9 cellular contexts compared by ENCODE assay signal in genomic region chr12:75908961-75909699, GRCh38.
DNase-seq lines count a peak whose midpoint lies in the region; ATAC-seq and TF ChIP-seq lines count a peak whose summit lies in the region.
"Had no signal": no experiment of that assay in that cellular context is flagged by ENCODE, and none has a peak within 500 bp of the region (broad histone marks: within the 10 kb centered on the region; RNA-seq: fewer than 3 reads in every experiment).

No MANE protein-coding gene starts in this region.

- WGBS in smooth muscle cell (ENCODE audit: low lambda C conversion rate) = 68% methylated on average over 2 of the region's 2 CpGs

- H2AFZ ChIP-seq in smooth muscle cell (ENCODE audit: low read depth) = peak overlapping the region; percentile 54

- no peaks in the 10 kb centered on the region for H4K20me1 ChIP-seq in smooth muscle cell (ENCODE audit: low read depth)

- in situ Hi-C loops in HAP-1 (cut with MboI; ENCODE audit: low sequenced_read_pairs) = no loop called here

- no peak overlapping the region for H3K4me2 ChIP-seq in smooth muscle cell

- H3K27me3 ChIP-seq in adipocyte (replicated peaks; ENCODE audit: control insufficient read depth, insufficient read depth, low read length) (no peaks in the 10 kb centered on the region), right atrium auricular region (no peaks in the 10 kb centered on the region), smooth muscle cell (ENCODE audit: low read depth) (no peaks in the 10 kb centered on the region), HAP-1 (ENCODE audit: low read depth) (no peaks in the 10 kb centered on the region)

- no peaks in the 10 kb centered on the region for H3K36me3 ChIP-seq in adipocyte (ENCODE audit: control insufficient read depth, insufficient read depth, low read length, severe bottlenecking)
- H3K36me3 ChIP-seq in right atrium auricular region = no peaks in the 10 kb centered on the region
- no peaks in the 10 kb centered on the region for H3K36me3 ChIP-seq in smooth muscle cell (ENCODE audit: low read depth)
- no peaks in the 10 kb centered on the region for H3K36me3 ChIP-seq in HAP-1 (replicated peaks)

- H3F3A ChIP-seq in smooth muscle cell (ENCODE audit: low read depth) = no peaks in the 10 kb centered on the region

- TF ChIP-seq CTCF in right atrium auricular region (IDR thresholded peaks at IDR 0.05) (no peak), smooth muscle cell (IDR thresholded peaks at IDR 0.05; ENCODE audit: borderline replicate concordance, insufficient read depth, poor library complexity, severe bottlenecking) (no peak)

- H3K4me1 ChIP-seq in adipocyte (ENCODE audit: control insufficient read depth, insufficient read depth, low read length) (peaks cover 20% of the 10 kb centered on the region), right atrium auricular region (peaks cover 0 to 31% of the 10 kb centered on the region in 2 donors), smooth muscle cell (ENCODE audit: low read depth) (no peaks in the 10 kb centered on the region), HAP-1 (peaks cover 12% of the 10 kb centered on the region)

- H3K27ac ChIP-seq in right atrium auricular region (peak overlapping the region; percentile 26), smooth muscle cell (ENCODE audit: low read depth) (no peak overlapping the region)

- H3K9ac ChIP-seq in adipocyte (ENCODE audit: low read length) (no peak overlapping the region), smooth muscle cell (ENCODE audit: low read depth) (no peak overlapping the region)

- peak; percentile 22 for DNase-seq in HT1080 (ENCODE audit: low read depth)
- peak; percentile 85 for DNase-seq in adipocyte (ENCODE audit: low read depth)
- peak; percentile 62 for DNase-seq in right atrium auricular region (ENCODE audit: low spot score)
- DNase-seq in smooth muscle cell (lab: John Stamatoyannopoulos, UW; ENCODE audit: unreplicated experiment) = no peak
- no peak for DNase-seq in activated gamma-delta T cell treated with Interleukin-2 at 50 U/mL for 16 hours
- DNase-seq in HAP-1 (ENCODE audit: low spot score in 2 of 2) = no peak
- DNase-seq: T-cell had no signal

- no peaks in the 10 kb centered on the region for H3K79me2 ChIP-seq in smooth muscle cell (ENCODE audit: low read depth)

- H3K9me3 ChIP-seq in adipocyte (ENCODE audit: control insufficient read depth, low read length) (no peaks in the 10 kb centered on the region), right atrium auricular region (no peaks in the 10 kb centered on the region), smooth muscle cell (replicated peaks; ENCODE audit: low read depth) (no peaks in the 10 kb centered on the region), HAP-1 (no peaks in the 10 kb centered on the region)

- no peak for ATAC-seq in HG02884 (IDR thresholded peaks at IDR 0.05; ENCODE audit: unreplicated experiment)
- ATAC-seq in GM21529 (IDR thresholded peaks at IDR 0.05; ENCODE audit: unreplicated experiment) = no peak
- ATAC-seq: T-cell had no signal

- peak overlapping the region; percentile 19 for H3K4me3 ChIP-seq in adipocyte (ENCODE audit: low read length)
- H3K4me3 ChIP-seq in right atrium auricular region = no peak overlapping the region
- H3K4me3 ChIP-seq in smooth muscle cell = no peak overlapping the region
- H3K4me3 ChIP-seq in HAP-1 = no peak overlapping the region

Comparison
In these comparisons a context has a peak if more than half of its experiments do, and no peak if none do; other contexts are left out.
1. DNase-seq: peak in HT1080 (single experiment), adipocyte (single experiment) and right atrium auricular region (single experiment); none in smooth muscle cell (single experiment), activated gamma-delta T cell treated with Interleukin-2 at 50 U/mL for 16 hours (single experiment) and HAP-1 (0 of 2).